Comparison of ENCODE assay signal across 11 cellular contexts in the genomic region with DNA sequence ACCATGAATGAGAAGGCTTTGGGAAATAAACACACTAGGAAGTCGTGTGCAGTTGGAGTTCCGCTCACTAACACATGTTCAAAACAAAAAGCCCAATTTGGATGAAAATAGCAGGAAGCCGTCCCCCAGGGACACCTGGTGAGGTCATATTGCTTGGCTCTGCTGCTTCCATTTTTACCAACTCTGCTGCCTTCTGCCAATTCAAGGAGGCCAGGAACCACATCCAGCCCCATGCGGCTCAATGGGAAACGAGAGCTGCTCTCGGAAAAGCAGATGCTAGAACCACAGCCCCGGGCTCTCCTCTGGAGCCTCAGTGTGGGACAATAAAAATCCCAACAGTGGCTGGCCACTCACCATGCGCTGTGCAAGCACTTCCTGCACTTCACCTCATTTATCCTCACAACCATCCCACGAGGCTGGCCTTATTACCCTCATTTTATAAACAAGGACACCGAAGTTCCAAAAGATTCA. TPM values are rescaled to one million over a fixed set of nuclear protein-coding genes. Genes with fewer than 3 reads are reported as not detected.
DNase-seq lines count a peak whose midpoint lies in the region; ATAC-seq and TF ChIP-seq lines count a peak whose summit lies in the region.
"Had no signal": no experiment of that assay in that cellular context is flagged by ENCODE, and none has a peak within 500 bp of the region (broad histone marks: within the 10 kb centered on the region; RNA-seq: fewer than 3 reads in every experiment).

No MANE protein-coding gene starts in this region.

- ATAC-seq in GM18511 (IDR thresholded peaks at IDR 0.05; ENCODE audit: unreplicated experiment) (no peak), HG03135 (IDR thresholded peaks at IDR 0.05; ENCODE audit: unreplicated experiment) (no peak), GM21360 (IDR thresholded peaks at IDR 0.05; ENCODE audit: unreplicated experiment) (no peak)

- H3K9me3 ChIP-seq in BLaER1 (no peaks in the 10 kb centered on the region), endodermal cell (ENCODE audit: control insufficient read depth, low read length) (no peaks in the 10 kb centered on the region), neural progenitor cell (ENCODE audit: low read depth) (no peaks in the 10 kb centered on the region)

- H3K79me2 ChIP-seq in neural progenitor cell (ENCODE audit: low read depth) = no peaks in the 10 kb centered on the region
- H3K79me2 ChIP-seq: parathyroid adenoma had no signal

- no peak overlapping the region for H3K9ac ChIP-seq in BLaER1
- no peak overlapping the region for H3K9ac ChIP-seq in endodermal cell (ENCODE audit: extremely low read depth, low read length, poor library complexity, severe bottlenecking)
- H3K9ac ChIP-seq in neural progenitor cell = no peak overlapping the region
- H3K9ac ChIP-seq: parathyroid adenoma had no signal

- H3K4me3 Mint-ChIP-seq in endodermal cell = no peak overlapping the region
- peak overlapping the region; percentile 44 for H3K4me3 Mint-ChIP-seq in neural progenitor cell
- H3K4me3 Mint-ChIP-seq in activated naive CD4-positive, alpha-beta T cell treated with anti-CD3 and anti-CD28 coated beads for 36 hours = no peak overlapping the region

- H3K27me3 Mint-ChIP-seq in endodermal cell (ENCODE audit: insufficient read depth) (no peaks in the 10 kb centered on the region), neural progenitor cell (ENCODE audit: insufficient read depth, low read depth) (no peaks in the 10 kb centered on the region)
- H3K27me3 Mint-ChIP-seq in activated naive CD4-positive, alpha-beta T cell treated with anti-CD3 and anti-CD28 coated beads for 36 hours (ENCODE audit: low read depth) = no peaks in the 10 kb centered on the region

- 91 to 95% methylated on average over 8 to 10 of the region's 10 CpGs for WGBS in endodermal cell (ENCODE audit: insufficient coverage in 1 of 2, insufficient read length in 1 of 2), 2 experiments

- H3F3A ChIP-seq in neural progenitor cell (ENCODE audit: low read depth) = peaks cover 3% of the 10 kb centered on the region

- no peaks in the 10 kb centered on the region for H3K27me3 ChIP-seq in BLaER1
- no peaks in the 10 kb centered on the region for H3K27me3 ChIP-seq in endodermal cell (ENCODE audit: control insufficient read depth, insufficient read depth, low read length, poor library complexity, severe bottlenecking)
- H3K27me3 ChIP-seq in neural progenitor cell = no peaks in the 10 kb centered on the region

- CTCF ChIA-PET in activated naive CD4-positive, alpha-beta T cell treated with anti-CD3 and anti-CD28 coated beads for 36 hours (lab: Charles Lee) = interaction anchor here (1.5 kb wide), 1 partner anchor 181 kb away, joined by 4 read pairs; the partner anchor contains the start of gene LSM11

- 0 out of 2 replicates have a peak overlapping the region, but pooled peaks have one; percentile 6 for H3K27ac ChIP-seq in BLaER1
- H3K27ac ChIP-seq in endodermal cell (ENCODE audit: low read depth, low read length) = no peak overlapping the region
- H3K27ac ChIP-seq in neural progenitor cell = no peak overlapping the region
- H3K27ac ChIP-seq: parathyroid adenoma had no signal

- H4K20me1 ChIP-seq in BLaER1 = no peaks in the 10 kb centered on the region
- H4K20me1 ChIP-seq in neural progenitor cell (ENCODE audit: low read depth) = peaks cover 12% of the 10 kb centered on the region

- H3K27ac Mint-ChIP-seq in endodermal cell (peak overlapping the region; percentile 41), neural progenitor cell (peak overlapping the region; percentile 6)
- no peak overlapping the region for H3K27ac Mint-ChIP-seq in activated naive CD4-positive, alpha-beta T cell treated with anti-CD3 and anti-CD28 coated beads for 36 hours

- TF ChIP-seq CTCF in endodermal cell (conservative IDR thresholded peaks at IDR 0.05) (no peak), neural progenitor cell (IDR thresholded peaks at IDR 0.05) (no peak)

- H3K4me1 Mint-ChIP-seq in endodermal cell = peaks cover 41% of the 10 kb centered on the region
- H3K4me1 Mint-ChIP-seq in neural progenitor cell = peaks cover 66% of the 10 kb centered on the region
- H3K4me1 Mint-ChIP-seq in activated naive CD4-positive, alpha-beta T cell treated with anti-CD3 and anti-CD28 coated beads for 36 hours (ENCODE audit: low read depth) = no peaks in the 10 kb centered on the region

- H3K4me3 ChIP-seq in BLaER1 = no peak overlapping the region
- no peak overlapping the region for H3K4me3 ChIP-seq in endodermal cell (ENCODE audit: low read length)
- no peak overlapping the region for H3K4me3 ChIP-seq in neural progenitor cell

- peaks cover 66% of the 10 kb centered on the region for H3K36me3 Mint-ChIP-seq in endodermal cell (ENCODE audit: low read depth)
- H3K36me3 Mint-ChIP-seq in neural progenitor cell = peaks cover 23% of the 10 kb centered on the region
- H3K36me3 Mint-ChIP-seq in activated naive CD4-positive, alpha-beta T cell treated with anti-CD3 and anti-CD28 coated beads for 36 hours (ENCODE audit: low read depth) = peaks cover 4% of the 10 kb centered on the region

- H3K4me1 ChIP-seq in BLaER1 (peaks cover 14% of the 10 kb centered on the region), endodermal cell (ENCODE audit: control insufficient read depth, insufficient read depth, low read length) (peaks cover 24% of the 10 kb centered on the region), neural progenitor cell (peaks cover 30% of the 10 kb centered on the region)
- H3K4me1 ChIP-seq: parathyroid adenoma had no signal

- H2AFZ ChIP-seq in neural progenitor cell (replicated peaks) = no peak overlapping the region
- H2AFZ ChIP-seq: parathyroid adenoma had no signal

- H3K9me3 Mint-ChIP-seq in endodermal cell = no peaks in the 10 kb centered on the region
- H3K9me3 Mint-ChIP-seq in neural progenitor cell = no peaks in the 10 kb centered on the region
- no peaks in the 10 kb centered on the region for H3K9me3 Mint-ChIP-seq in activated naive CD4-positive, alpha-beta T cell treated with anti-CD3 and anti-CD28 coated beads for 36 hours

- peak; percentile 65 for DNase-seq in NCI-H2171 treated with DMSO at 0.1 percent for 48 hours (lab: John Stamatoyannopoulos, UW)
- DNase-seq in endodermal cell = peak; percentile 49
- DNase-seq in neural progenitor cell (ENCODE audit: low spot score) = no peak
- no peak for DNase-seq in activated naive CD4-positive, alpha-beta T cell treated with anti-CD3 and anti-CD28 coated beads for 36 hours
- DNase-seq: hippocampal formation, NCI-H1105 had no signal

- peak overlapping the region; percentile 50 for H3K4me2 ChIP-seq in BLaER1
- no peak overlapping the region for H3K4me2 ChIP-seq in neural progenitor cell

- intact Hi-C loops in activated naive CD4-positive, alpha-beta T cell treated with anti-CD3 and anti-CD28 coated beads for 36 hours (cut with micrococcal nuclease) = no loop called here

- H3K36me3 ChIP-seq in BLaER1 (peaks cover 14% of the 10 kb centered on the region; the same call in 1 of the 2 replicates), endodermal cell (ENCODE audit: control insufficient read depth, insufficient read depth, low read length) (peaks cover 87% of the 10 kb centered on the region), neural progenitor cell (no peaks in the 10 kb centered on the region)

RNA-seq across cellular contexts. Expression of gene ADAM19, which starts 13.4 kb away (rescaled TPM):
- total RNA-seq in endodermal cell (100 to 1,000 TPM in 1 of 2 donors, 10 to 100 TPM in 1; 96.1 to 119 TPM), neural progenitor cell (ENCODE audit: low replicate concordance) (11.5 and 20.9 TPM in 2 replicates)
- polyA plus RNA-seq in endodermal cell (2013, experiment 1 of 2) = 46.1 TPM
- 63.4 TPM for polyA plus RNA-seq in endodermal cell (2013, experiment 2 of 2)
- total RNA-seq in activated naive CD4-positive, alpha-beta T cell treated with anti-CD3 and anti-CD28 coated beads for 36 hours = 10 to 100 TPM; 37.3 to 39.3 TPM

Comparison
In these comparisons a context has a peak if more than half of its experiments do, and no peak if none do; other contexts are left out.
1. DNase-seq: peak in NCI-H2171 treated with DMSO at 0.1 percent for 48 hours (single experiment) and endodermal cell (single experiment); none in neural progenitor cell (single experiment) and activated naive CD4-positive, alpha-beta T cell treated with anti-CD3 and anti-CD28 coated beads for 36 hours (single experiment).